1 cellular context compared by ENCODE assay signal in genomic region chr15:63870403-63871209, GRCh38.
TF ChIP-seq lines count a peak whose summit lies in the region.

No MANE protein-coding gene starts in this region.

TF ChIP-seq in GM12878, 131 proteins besides CTCF, POLR2A, EP300 and RAD21 (continued from another document):
- TF ChIP-seq ZBTB40 (IDR thresholded peaks at IDR 0.05; ENCODE audit: borderline replicate concordance) (peak; percentile 65; the same call in 1 of the 2 replicates), RBBP5 (conservative IDR thresholded peaks at IDR 0.05) (no peak), ZNF207 (IDR thresholded peaks at IDR 0.05; ENCODE audit: borderline replicate concordance) (no peak), IKZF2 (IDR thresholded peaks at IDR 0.05) (no peak), NR2C1 (IDR thresholded peaks at IDR 0.05) (no peak), SREBF1 (IDR thresholded peaks at IDR 0.05; ENCODE audit: low read length) (0 out of 2 replicates have a peak, but pooled peaks have one; percentile 31), REST (IDR thresholded peaks at IDR 0.05; ENCODE audit: low read depth, low read length) (peak; percentile 95), CHD2 (IDR thresholded peaks at IDR 0.05; ENCODE audit: borderline replicate concordance, low read depth, low read length) (peak; percentile 17; the same call in 1 of the 2 replicates), CEBPZ (IDR thresholded peaks at IDR 0.05; ENCODE audit: low read depth, low read length) (no peak)
